ENCODE assay signal across 1 cellular context in genomic region chr9:131349881-131350563, GRCh38.
TF ChIP-seq lines count a peak whose summit lies in the region.

No MANE protein-coding gene starts in this region.

TF ChIP-seq in K562, 482 proteins besides CTCF, POLR2A, EP300 and RAD21 (continued from another document and continues in another):
- TF ChIP-seq, protein P1, sequence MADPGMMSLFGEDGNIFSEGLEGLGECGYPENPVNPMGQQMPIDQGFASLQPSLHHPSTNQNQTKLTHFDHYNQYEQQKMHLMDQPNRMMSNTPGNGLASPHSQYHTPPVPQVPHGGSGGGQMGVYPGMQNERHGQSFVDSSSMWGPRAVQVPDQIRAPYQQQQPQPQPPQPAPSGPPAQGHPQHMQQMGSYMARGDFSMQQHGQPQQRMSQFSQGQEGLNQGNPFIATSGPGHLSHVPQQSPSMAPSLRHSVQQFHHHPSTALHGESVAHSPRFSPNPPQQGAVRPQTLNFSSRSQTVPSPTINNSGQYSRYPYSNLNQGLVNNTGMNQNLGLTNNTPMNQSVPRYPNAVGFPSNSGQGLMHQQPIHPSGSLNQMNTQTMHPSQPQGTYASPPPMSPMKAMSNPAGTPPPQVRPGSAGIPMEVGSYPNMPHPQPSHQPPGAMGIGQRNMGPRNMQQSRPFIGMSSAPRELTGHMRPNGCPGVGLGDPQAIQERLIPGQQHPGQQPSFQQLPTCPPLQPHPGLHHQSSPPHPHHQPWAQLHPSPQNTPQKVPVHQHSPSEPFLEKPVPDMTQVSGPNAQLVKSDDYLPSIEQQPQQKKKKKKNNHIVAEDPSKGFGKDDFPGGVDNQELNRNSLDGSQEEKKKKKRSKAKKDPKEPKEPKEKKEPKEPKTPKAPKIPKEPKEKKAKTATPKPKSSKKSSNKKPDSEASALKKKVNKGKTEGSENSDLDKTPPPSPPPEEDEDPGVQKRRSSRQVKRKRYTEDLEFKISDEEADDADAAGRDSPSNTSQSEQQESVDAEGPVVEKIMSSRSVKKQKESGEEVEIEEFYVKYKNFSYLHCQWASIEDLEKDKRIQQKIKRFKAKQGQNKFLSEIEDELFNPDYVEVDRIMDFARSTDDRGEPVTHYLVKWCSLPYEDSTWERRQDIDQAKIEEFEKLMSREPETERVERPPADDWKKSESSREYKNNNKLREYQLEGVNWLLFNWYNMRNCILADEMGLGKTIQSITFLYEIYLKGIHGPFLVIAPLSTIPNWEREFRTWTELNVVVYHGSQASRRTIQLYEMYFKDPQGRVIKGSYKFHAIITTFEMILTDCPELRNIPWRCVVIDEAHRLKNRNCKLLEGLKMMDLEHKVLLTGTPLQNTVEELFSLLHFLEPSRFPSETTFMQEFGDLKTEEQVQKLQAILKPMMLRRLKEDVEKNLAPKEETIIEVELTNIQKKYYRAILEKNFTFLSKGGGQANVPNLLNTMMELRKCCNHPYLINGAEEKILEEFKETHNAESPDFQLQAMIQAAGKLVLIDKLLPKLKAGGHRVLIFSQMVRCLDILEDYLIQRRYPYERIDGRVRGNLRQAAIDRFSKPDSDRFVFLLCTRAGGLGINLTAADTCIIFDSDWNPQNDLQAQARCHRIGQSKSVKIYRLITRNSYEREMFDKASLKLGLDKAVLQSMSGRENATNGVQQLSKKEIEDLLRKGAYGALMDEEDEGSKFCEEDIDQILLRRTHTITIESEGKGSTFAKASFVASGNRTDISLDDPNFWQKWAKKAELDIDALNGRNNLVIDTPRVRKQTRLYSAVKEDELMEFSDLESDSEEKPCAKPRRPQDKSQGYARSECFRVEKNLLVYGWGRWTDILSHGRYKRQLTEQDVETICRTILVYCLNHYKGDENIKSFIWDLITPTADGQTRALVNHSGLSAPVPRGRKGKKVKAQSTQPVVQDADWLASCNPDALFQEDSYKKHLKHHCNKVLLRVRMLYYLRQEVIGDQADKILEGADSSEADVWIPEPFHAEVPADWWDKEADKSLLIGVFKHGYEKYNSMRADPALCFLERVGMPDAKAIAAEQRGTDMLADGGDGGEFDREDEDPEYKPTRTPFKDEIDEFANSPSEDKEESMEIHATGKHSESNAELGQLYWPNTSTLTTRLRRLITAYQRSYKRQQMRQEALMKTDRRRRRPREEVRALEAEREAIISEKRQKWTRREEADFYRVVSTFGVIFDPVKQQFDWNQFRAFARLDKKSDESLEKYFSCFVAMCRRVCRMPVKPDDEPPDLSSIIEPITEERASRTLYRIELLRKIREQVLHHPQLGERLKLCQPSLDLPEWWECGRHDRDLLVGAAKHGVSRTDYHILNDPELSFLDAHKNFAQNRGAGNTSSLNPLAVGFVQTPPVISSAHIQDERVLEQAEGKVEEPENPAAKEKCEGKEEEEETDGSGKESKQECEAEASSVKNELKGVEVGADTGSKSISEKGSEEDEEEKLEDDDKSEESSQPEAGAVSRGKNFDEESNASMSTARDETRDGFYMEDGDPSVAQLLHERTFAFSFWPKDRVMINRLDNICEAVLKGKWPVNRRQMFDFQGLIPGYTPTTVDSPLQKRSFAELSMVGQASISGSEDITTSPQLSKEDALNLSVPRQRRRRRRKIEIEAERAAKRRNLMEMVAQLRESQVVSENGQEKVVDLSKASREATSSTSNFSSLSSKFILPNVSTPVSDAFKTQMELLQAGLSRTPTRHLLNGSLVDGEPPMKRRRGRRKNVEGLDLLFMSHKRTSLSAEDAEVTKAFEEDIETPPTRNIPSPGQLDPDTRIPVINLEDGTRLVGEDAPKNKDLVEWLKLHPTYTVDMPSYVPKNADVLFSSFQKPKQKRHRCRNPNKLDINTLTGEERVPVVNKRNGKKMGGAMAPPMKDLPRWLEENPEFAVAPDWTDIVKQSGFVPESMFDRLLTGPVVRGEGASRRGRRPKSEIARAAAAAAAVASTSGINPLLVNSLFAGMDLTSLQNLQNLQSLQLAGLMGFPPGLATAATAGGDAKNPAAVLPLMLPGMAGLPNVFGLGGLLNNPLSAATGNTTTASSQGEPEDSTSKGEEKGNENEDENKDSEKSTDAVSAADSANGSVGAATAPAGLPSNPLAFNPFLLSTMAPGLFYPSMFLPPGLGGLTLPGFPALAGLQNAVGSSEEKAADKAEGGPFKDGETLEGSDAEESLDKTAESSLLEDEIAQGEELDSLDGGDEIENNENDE (IDR thresholded peaks at IDR 0.05; ENCODE audit: low read depth, low read length), result no peak
- TF ChIP-seq NUFIP1 (IDR thresholded peaks at IDR 0.05; ENCODE audit: partially characterized antibody) (no peak), GABPB1 (CRISPR knock-in tag; IDR thresholded peaks at IDR 0.05) (0 out of 2 replicates have a peak, but pooled peaks have one; percentile 55), ZKSCAN8 (CRISPR knock-in tag; IDR thresholded peaks at IDR 0.05) (no peak), ZNF316 (IDR thresholded peaks at IDR 0.05) (no peak), NFXL1 (CRISPR knock-in tag; IDR thresholded peaks at IDR 0.05) (no peak), MAFG (tag; conservative IDR thresholded peaks at IDR 0.05) (no peak), SP2 (IDR thresholded peaks at IDR 0.05; ENCODE audit: extremely low read depth, low read depth, low read length, poor library complexity, severe bottlenecking) (no peak), SMAD4 (CRISPR knock-in tag; conservative IDR thresholded peaks at IDR 0.05) (peak; percentile 55; the same call in 1 of the 2 replicates), ARID1B (IDR thresholded peaks at IDR 0.05) (0 out of 2 replicates have a peak, but pooled peaks have one; percentile 5), TEAD1 (CRISPR knock-in tag; IDR thresholded peaks at IDR 0.05) (no peak), POLR2AphosphoS2 (IDR thresholded peaks at IDR 0.05; ENCODE audit: low read length) (no peak), MLX (CRISPR knock-in tag; conservative IDR thresholded peaks at IDR 0.05) (no peak), NRF1 (conservative IDR thresholded peaks at IDR 0.05 in 1 of 2, IDR thresholded peaks at IDR 0.05 in 1 of 2) (peak; percentile 22 to 40; a peak in 1 of 4 replicates), ESRRA (IDR thresholded peaks at IDR 0.05; ENCODE audit: borderline replicate concordance, low read depth) (0 out of 2 replicates have a peak, but pooled peaks have one; percentile 25), KAT8 (IDR thresholded peaks at IDR 0.05; ENCODE audit: low read depth) (no peak), ZNF134 (CRISPR knock-in tag; conservative IDR thresholded peaks at IDR 0.05) (no peak), POU5F1 (IDR thresholded peaks at IDR 0.05; ENCODE audit: borderline replicate concordance, low read depth, low read length, partially characterized antibody) (no peak), TOE1 (IDR thresholded peaks at IDR 0.05; ENCODE audit: borderline replicate concordance) (no peak), TOE1 (CRISPR knock-in tag; IDR thresholded peaks at IDR 0.05; ENCODE audit: borderline replicate concordance, low read depth) (no peak), ARID3A (IDR thresholded peaks at IDR 0.05; ENCODE audit: borderline replicate concordance, low read depth, low read length) (no peak), U2AF2 (optimal IDR thresholded peaks at IDR 0.05; ENCODE audit: low read depth, low read length) (no peak), PURB (CRISPR knock-in tag; IDR thresholded peaks at IDR 0.05; ENCODE audit: low read depth) (no peak), FOXA1 (IDR thresholded peaks at IDR 0.05; ENCODE audit: borderline replicate concordance) (no peak), NR2C1 (IDR thresholded peaks at IDR 0.05) (no peak), NR2C1 (tag; IDR thresholded peaks at IDR 0.05) (no peak), HDAC2 (IDR thresholded peaks at IDR 0.05) (no peak), ZNF140 (CRISPR knock-in tag; IDR thresholded peaks at IDR 0.05) (no peak), FOXP1 (CRISPR knock-in tag; IDR thresholded peaks at IDR 0.05) (no peak), GATA2 (CRISPR knock-in tag; IDR thresholded peaks at IDR 0.05) (no peak), HDAC1 (IDR thresholded peaks at IDR 0.05) (0 out of 4 replicates have a peak, but pooled peaks of 1 of the 2 experiments have one; percentile 14), MECOM (CRISPR knock-in tag; IDR thresholded peaks at IDR 0.05) (no peak), CAMTA2 (CRISPR knock-in tag; conservative IDR thresholded peaks at IDR 0.05) (no peak), ZNF354B (CRISPR knock-in tag; IDR thresholded peaks at IDR 0.05) (no peak), CREB3L1 (IDR thresholded peaks at IDR 0.05; ENCODE audit: borderline replicate concordance, low read depth) (no peak), DACH1 (IDR thresholded peaks at IDR 0.05; ENCODE audit: partially characterized antibody) (no peak), SNIP1 (IDR thresholded peaks at IDR 0.05; ENCODE audit: low read depth) (no peak), BMI1 (IDR thresholded peaks at IDR 0.05; ENCODE audit: low read length) (no peak), NFE2 (IDR thresholded peaks at IDR 0.05; ENCODE audit: low read depth) (no peak), CCAR2 (IDR thresholded peaks at IDR 0.05; ENCODE audit: low read depth, low read length) (no peak), BRD4 (IDR thresholded peaks at IDR 0.05) (no peak), ZBED1 (IDR thresholded peaks at IDR 0.05) (no peak)
- TF ChIP-seq, protein P2, sequence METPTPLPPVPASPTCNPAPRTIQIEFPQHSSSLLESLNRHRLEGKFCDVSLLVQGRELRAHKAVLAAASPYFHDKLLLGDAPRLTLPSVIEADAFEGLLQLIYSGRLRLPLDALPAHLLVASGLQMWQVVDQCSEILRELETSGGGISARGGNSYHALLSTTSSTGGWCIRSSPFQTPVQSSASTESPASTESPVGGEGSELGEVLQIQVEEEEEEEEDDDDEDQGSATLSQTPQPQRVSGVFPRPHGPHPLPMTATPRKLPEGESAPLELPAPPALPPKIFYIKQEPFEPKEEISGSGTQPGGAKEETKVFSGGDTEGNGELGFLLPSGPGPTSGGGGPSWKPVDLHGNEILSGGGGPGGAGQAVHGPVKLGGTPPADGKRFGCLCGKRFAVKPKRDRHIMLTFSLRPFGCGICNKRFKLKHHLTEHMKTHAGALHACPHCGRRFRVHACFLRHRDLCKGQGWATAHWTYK (CRISPR knock-in tag; IDR thresholded peaks at IDR 0.05), result no peak
- TF ChIP-seq, protein P3, sequence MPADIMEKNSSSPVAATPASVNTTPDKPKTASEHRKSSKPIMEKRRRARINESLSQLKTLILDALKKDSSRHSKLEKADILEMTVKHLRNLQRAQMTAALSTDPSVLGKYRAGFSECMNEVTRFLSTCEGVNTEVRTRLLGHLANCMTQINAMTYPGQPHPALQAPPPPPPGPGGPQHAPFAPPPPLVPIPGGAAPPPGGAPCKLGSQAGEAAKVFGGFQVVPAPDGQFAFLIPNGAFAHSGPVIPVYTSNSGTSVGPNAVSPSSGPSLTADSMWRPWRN (IDR thresholded peaks at IDR 0.05; ENCODE audit: low read depth), result no peak
- TF ChIP-seq, protein P4, sequence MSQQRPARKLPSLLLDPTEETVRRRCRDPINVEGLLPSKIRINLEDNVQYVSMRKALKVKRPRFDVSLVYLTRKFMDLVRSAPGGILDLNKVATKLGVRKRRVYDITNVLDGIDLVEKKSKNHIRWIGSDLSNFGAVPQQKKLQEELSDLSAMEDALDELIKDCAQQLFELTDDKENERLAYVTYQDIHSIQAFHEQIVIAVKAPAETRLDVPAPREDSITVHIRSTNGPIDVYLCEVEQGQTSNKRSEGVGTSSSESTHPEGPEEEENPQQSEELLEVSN (IDR thresholded peaks at IDR 0.05; ENCODE audit: borderline replicate concordance in 1 of 2, extremely low read depth in 1 of 2, insufficient read depth in 1 of 2, insufficient read length in 1 of 2, low read depth in 1 of 2, low read length in 1 of 2, poor library complexity in 1 of 2, severe bottlenecking in 1 of 2), result peak; percentile 28 to 48
- TF ChIP-seq, protein P5, sequence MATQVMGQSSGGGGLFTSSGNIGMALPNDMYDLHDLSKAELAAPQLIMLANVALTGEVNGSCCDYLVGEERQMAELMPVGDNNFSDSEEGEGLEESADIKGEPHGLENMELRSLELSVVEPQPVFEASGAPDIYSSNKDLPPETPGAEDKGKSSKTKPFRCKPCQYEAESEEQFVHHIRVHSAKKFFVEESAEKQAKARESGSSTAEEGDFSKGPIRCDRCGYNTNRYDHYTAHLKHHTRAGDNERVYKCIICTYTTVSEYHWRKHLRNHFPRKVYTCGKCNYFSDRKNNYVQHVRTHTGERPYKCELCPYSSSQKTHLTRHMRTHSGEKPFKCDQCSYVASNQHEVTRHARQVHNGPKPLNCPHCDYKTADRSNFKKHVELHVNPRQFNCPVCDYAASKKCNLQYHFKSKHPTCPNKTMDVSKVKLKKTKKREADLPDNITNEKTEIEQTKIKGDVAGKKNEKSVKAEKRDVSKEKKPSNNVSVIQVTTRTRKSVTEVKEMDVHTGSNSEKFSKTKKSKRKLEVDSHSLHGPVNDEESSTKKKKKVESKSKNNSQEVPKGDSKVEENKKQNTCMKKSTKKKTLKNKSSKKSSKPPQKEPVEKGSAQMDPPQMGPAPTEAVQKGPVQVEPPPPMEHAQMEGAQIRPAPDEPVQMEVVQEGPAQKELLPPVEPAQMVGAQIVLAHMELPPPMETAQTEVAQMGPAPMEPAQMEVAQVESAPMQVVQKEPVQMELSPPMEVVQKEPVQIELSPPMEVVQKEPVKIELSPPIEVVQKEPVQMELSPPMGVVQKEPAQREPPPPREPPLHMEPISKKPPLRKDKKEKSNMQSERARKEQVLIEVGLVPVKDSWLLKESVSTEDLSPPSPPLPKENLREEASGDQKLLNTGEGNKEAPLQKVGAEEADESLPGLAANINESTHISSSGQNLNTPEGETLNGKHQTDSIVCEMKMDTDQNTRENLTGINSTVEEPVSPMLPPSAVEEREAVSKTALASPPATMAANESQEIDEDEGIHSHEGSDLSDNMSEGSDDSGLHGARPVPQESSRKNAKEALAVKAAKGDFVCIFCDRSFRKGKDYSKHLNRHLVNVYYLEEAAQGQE (CRISPR knock-in tag; IDR thresholded peaks at IDR 0.05; ENCODE audit: low read depth), result no peak
